Comparison of ENCODE assay signal across 2 cellular contexts in genomic region chr13:97005631-97006262, GRCh38.
TF ChIP-seq lines count a peak whose summit lies in the region.

No MANE protein-coding gene starts in this region.

TF ChIP-seq in SK-N-SH treated with all-trans-retinoic acid at 6 μM for 48 hours, 23 proteins besides CTCF, POLR2A, EP300 and RAD21 (continued from another document):
- TF ChIP-seq TSHZ2 (CRISPR knock-in tag; IDR thresholded peaks at IDR 0.05) (no peak), PPARA (CRISPR knock-in tag; IDR thresholded peaks at IDR 0.05; ENCODE audit: borderline replicate concordance) (no peak), RARB (CRISPR knock-in tag; IDR thresholded peaks at IDR 0.05) (no peak), SNAI2 (CRISPR knock-in tag; IDR thresholded peaks at IDR 0.05) (no peak), CSRNP3 (CRISPR knock-in tag; IDR thresholded peaks at IDR 0.05) (no peak), GLIS3 (CRISPR knock-in tag; IDR thresholded peaks at IDR 0.05) (no peak), ISL1 (CRISPR knock-in tag; IDR thresholded peaks at IDR 0.05) (no peak), TCF4 (CRISPR knock-in tag; IDR thresholded peaks at IDR 0.05; ENCODE audit: borderline replicate concordance) (no peak), CREB5 (CRISPR knock-in tag; IDR thresholded peaks at IDR 0.05; ENCODE audit: low read depth) (no peak), ZFP3 (CRISPR knock-in tag; IDR thresholded peaks at IDR 0.05) (no peak)

TF ChIP-seq in WTC11, 78 proteins besides CTCF, POLR2A, EP300 and RAD21 (continued from another document):
- TF ChIP-seq ZNF425 (CRISPR knock-in tag; conservative IDR thresholded peaks at IDR 0.05): no peak
- TF ChIP-seq NR1H2 (CRISPR knock-in tag; IDR thresholded peaks at IDR 0.05): no peak
- no peak for TF ChIP-seq ZNF532 (CRISPR knock-in tag; IDR thresholded peaks at IDR 0.05; ENCODE audit: borderline replicate concordance)
- TF ChIP-seq SMAD4 (CRISPR knock-in tag; IDR thresholded peaks at IDR 0.05): no peak
- TF ChIP-seq ERG (CRISPR knock-in tag; IDR thresholded peaks at IDR 0.05): no peak
